ENCODE assay signal across 14 cellular contexts in the genomic region with DNA sequence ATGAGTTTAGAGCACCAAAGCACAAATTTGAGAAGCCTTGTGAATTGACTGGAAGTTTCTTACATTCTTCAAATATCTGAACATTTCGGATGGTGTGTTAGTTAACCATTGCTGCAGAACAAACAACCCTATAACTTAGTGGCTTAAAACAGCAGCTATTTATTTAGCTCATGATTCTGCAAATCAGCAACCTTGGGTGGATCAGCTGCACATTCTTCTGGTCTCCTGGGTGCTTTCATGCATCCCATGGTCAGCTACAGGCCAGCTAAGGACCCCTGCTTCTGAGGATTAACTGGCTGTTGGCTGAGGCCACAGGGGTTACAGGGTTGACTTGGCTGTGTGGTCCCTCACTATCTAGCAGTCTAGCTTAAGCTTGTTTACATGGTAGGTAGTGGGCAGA.
DNase-seq lines count a peak whose midpoint lies in the region; ATAC-seq, FAIRE-seq and TF ChIP-seq lines count a peak whose summit lies in the region.
"Had no signal": no experiment of that assay in that cellular context is flagged by ENCODE, and none has a peak within 500 bp of the region (broad histone marks: within the 10 kb centered on the region; RNA-seq: fewer than 3 reads in every experiment).

No MANE protein-coding gene starts in this region.

- peaks cover 28% of the 10 kb centered on the region for H3F3A ChIP-seq in smooth muscle cell (ENCODE audit: low read depth)

- no peak overlapping the region for H2BK15ac ChIP-seq in H1 (ENCODE audit: low read length)

- H3K23me2 ChIP-seq in H1 (ENCODE audit: low read depth, low read length) = no peaks in the 10 kb centered on the region

- peaks cover 0 to 2% (median 0%) of the 10 kb centered on the region in 4 experiments; a peak in 1 of 7 replicates for H3K4me1 ChIP-seq in H1 (replicated peaks in 1 of 4; ENCODE audit: control insufficient read depth in 3 of 4, insufficient read depth in 4 of 4, low read length in 3 of 4)
- peaks cover 44% of the 10 kb centered on the region for H3K4me1 ChIP-seq in mesodermal cell (ENCODE audit: control insufficient read depth, insufficient read depth, low read length, poor library complexity, severe bottlenecking)
- H3K4me1 ChIP-seq in smooth muscle cell (ENCODE audit: low read depth) = peaks cover 34% of the 10 kb centered on the region
- peaks cover 18% of the 10 kb centered on the region for H3K4me1 ChIP-seq in mammary epithelial cell (ENCODE audit: insufficient read depth, low read length)

- H3K27ac ChIP-seq in H1 (ENCODE audit: low read depth, low read length) (no peak overlapping the region), mesodermal cell (ENCODE audit: low read depth, low read length, severe bottlenecking) (peak overlapping the region; percentile 30), smooth muscle cell (ENCODE audit: low read depth) (no peak overlapping the region), mammary epithelial cell (ENCODE audit: insufficient read depth, low read depth, low read length) (no peak overlapping the region)

- WGBS in H1 (ENCODE audit: extremely low coverage in 1 of 2, insufficient coverage in 1 of 2, insufficient read length in 1 of 2, insufficient replicate concordance in 2 of 2, low coverage in 1 of 2, low lambda C conversion rate in 2 of 2, missing lambda C conversion rate in 1 of 2), 2 experiments = 83% methylated on average over 1 of the region's 1 CpG; no CpG with 5 or more reads in 1 of the 2 experiments
- no CpG with 5 or more reads among the region's 1 CpG for WGBS in mesodermal cell (ENCODE audit: insufficient coverage in 2 of 2), 2 experiments
- 50% methylated on average over 1 of the region's 1 CpG for WGBS in smooth muscle cell (ENCODE audit: low lambda C conversion rate)
- 100% methylated on average over 1 of the region's 1 CpG for WGBS in mammary epithelial cell (ENCODE audit: low coverage, missing lambda C conversion rate)

- TF ChIP-seq POLR2A in H1 (IDR thresholded peaks at IDR 0.05; ENCODE audit: control extremely low read depth in 1 of 2, low read depth in 2 of 2, low read length in 2 of 2) = no peak

- dilution Hi-C loops in mammary epithelial cell (cut with HindIII; ENCODE audit: low sequenced_read_pairs) = no loop called here

- H4K91ac ChIP-seq in H1 (replicated peaks; ENCODE audit: insufficient read length, low read length) = no peak overlapping the region

- CTCF ChIA-PET in H1 (lab: Charles Lee; ENCODE audit: partially characterized antibody) = interaction anchor here (0.7 to 1.6 kb wide), 6 partner anchors 9 to 106 kb away, joined by 3 to 5 read pairs (median 4); no protein-coding TSS in a partner anchor
- CTCF ChIA-PET in mammary epithelial cell (lab: Charles Lee; ENCODE audit: low non-redundant PET) = no interaction called here

- H2BK20ac ChIP-seq in H1 (ENCODE audit: low read length) = no peak overlapping the region

- no peak overlapping the region for H2BK120ac ChIP-seq in H1 (replicated peaks; ENCODE audit: low read depth, low read length)

- H3K4me2 ChIP-seq in H1 (ENCODE audit: insufficient read depth in 1 of 2, low read depth in 2 of 2, low read length in 2 of 2) (no peak overlapping the region), smooth muscle cell (peak overlapping the region; percentile 8), mammary epithelial cell (ENCODE audit: insufficient read depth, low read depth, low read length) (no peak overlapping the region)

- FAIRE-seq in H1 (lab: Jason Lieb, UNC) = no peak

- no peak overlapping the region for H2AK5ac ChIP-seq in H1 (ENCODE audit: low read depth, low read length)

- no peak overlapping the region for H3K56ac ChIP-seq in H1 (replicated peaks; ENCODE audit: insufficient read length, low read depth, low read length)

- H4K5ac ChIP-seq in H1 (ENCODE audit: insufficient read length, low read depth, low read length) = no peak overlapping the region

- H3K14ac ChIP-seq in H1 (ENCODE audit: insufficient read length) = no peak overlapping the region

- H3K4me3 ChIP-seq in H1 (ENCODE audit: extremely low read depth in 1 of 4, insufficient read depth in 2 of 4, low read depth in 3 of 4, low read length in 4 of 4) (no peak overlapping the region), mesodermal cell (ENCODE audit: extremely low read depth, insufficient read depth, low read length, poor library complexity, severe bottlenecking) (no peak overlapping the region), smooth muscle cell (no peak overlapping the region), mammary epithelial cell (replicated peaks in 1 of 3; ENCODE audit: insufficient read depth in 1 of 3, low read depth in 2 of 3, low read length in 3 of 3) (no peak overlapping the region)
- H3K4me3 ChIP-seq: MG63 had no signal

- no peaks in the 10 kb centered on the region for H3K36me3 ChIP-seq in H1 (ENCODE audit: control insufficient read depth in 2 of 4, insufficient read depth in 4 of 4, low read length in 3 of 4)
- H3K36me3 ChIP-seq in mesodermal cell (ENCODE audit: control insufficient read depth, insufficient read depth, low read length) = no peaks in the 10 kb centered on the region
- no peaks in the 10 kb centered on the region for H3K36me3 ChIP-seq in smooth muscle cell (ENCODE audit: low read depth)
- no peaks in the 10 kb centered on the region for H3K36me3 ChIP-seq in mammary epithelial cell (ENCODE audit: insufficient read depth, low read length)
- H3K36me3 ChIP-seq: MG63 had no signal

- no peak overlapping the region for H3K4ac ChIP-seq in H1 (replicated peaks; ENCODE audit: insufficient read length, low read depth, low read length)

- H3K9me3 ChIP-seq in H1 (ENCODE audit: insufficient read depth in 2 of 2, low read depth in 1 of 2, low read length in 1 of 2) (no peaks in the 10 kb centered on the region), mesodermal cell (ENCODE audit: control insufficient read depth, low read length) (no peaks in the 10 kb centered on the region), smooth muscle cell (replicated peaks; ENCODE audit: low read depth) (no peaks in the 10 kb centered on the region), mammary epithelial cell (replicated peaks; ENCODE audit: insufficient read depth, low read length) (no peaks in the 10 kb centered on the region)
- H3K9me3 ChIP-seq: MG63 had no signal

- H2BK5ac ChIP-seq in H1 (ENCODE audit: low read depth, low read length) = no peak overlapping the region

- TF ChIP-seq EP300 in H1 (IDR thresholded peaks at IDR 0.05; ENCODE audit: borderline replicate concordance in 1 of 2, low read depth in 2 of 2, low read length in 2 of 2) = no peak

- H4K20me1 ChIP-seq in H1 (replicated peaks in 1 of 2; ENCODE audit: control insufficient read depth in 1 of 2, insufficient read depth in 2 of 2, low read length in 2 of 2) (no peaks in the 10 kb centered on the region), smooth muscle cell (ENCODE audit: low read depth) (no peaks in the 10 kb centered on the region), mammary epithelial cell (ENCODE audit: insufficient read depth, low read length) (no peaks in the 10 kb centered on the region)

- H3K79me1 ChIP-seq in H1 (ENCODE audit: low read depth, low read length) = no peaks in the 10 kb centered on the region

- peak overlapping the region; percentile 45; the same call in 1 of the 2 replicates for H4K8ac ChIP-seq in H1 (ENCODE audit: extremely low read depth, insufficient read depth, low read length)

- H2BK12ac ChIP-seq in H1 (ENCODE audit: low read depth, low read length) = no peak overlapping the region

- no TSS peak for BruUV-seq in mammary epithelial cell (replicated peaks; lab: Mats Ljungman, UMichigan)

- no peak overlapping the region for H3K23ac ChIP-seq in H1 (ENCODE audit: insufficient read length)

- intact Hi-C loops in mammary epithelial cell (cut with micrococcal nuclease) = no loop called here

- peak; percentile 47 for DNase-seq in HK-2 (ENCODE audit: unreplicated experiment)
- DNase-seq in H1 (ENCODE audit: low read depth in 1 of 2, low spot score in 2 of 2) = no peak
- no peak for DNase-seq in smooth muscle cell (lab: John Stamatoyannopoulos, UW; ENCODE audit: unreplicated experiment)
- no peak for DNase-seq in mammary epithelial cell
- no peak for DNase-seq in T-helper 2 cell
- DNase-seq in NCI-H1417 (lab: John Stamatoyannopoulos, UW) = no peak
- DNase-seq: C1 segment of cervical spinal cord, MG63, NCI-H1092 treated with DMSO at 0.1 percent for 48 hours, NCI-H1694 treated with DMSO at 0.1 percent for 48 hours, NCI-H446, PC-3 had no signal

- ATAC-seq in GM21825 (IDR thresholded peaks at IDR 0.05; ENCODE audit: unreplicated experiment) = no peak
- ATAC-seq: PC-3 had no signal

- no peak for TF ChIP-seq RAD21 in H1 (IDR thresholded peaks at IDR 0.05 in 1 of 2, conservative IDR thresholded peaks at IDR 0.05 in 1 of 2; ENCODE audit: low read depth in 2 of 2, low read length in 2 of 2)

- POLR2A ChIA-PET in H1 (lab: Charles Lee; ENCODE audit: partially characterized antibody) = interaction anchor here (1.3 kb wide), 1 partner anchor 114 kb away, joined by 4 read pairs; the partner anchor contains the start of gene HIF1A

- H2AFZ ChIP-seq in H1 (ENCODE audit: low read length) (no peak overlapping the region), smooth muscle cell (ENCODE audit: low read depth) (no peak overlapping the region), mammary epithelial cell (ENCODE audit: low read depth, low read length) (no peak overlapping the region)

- H3K27me3 ChIP-seq in H1 (replicated peaks in 1 of 4; ENCODE audit: control insufficient read depth in 3 of 4, extremely low read depth in 1 of 4, insufficient read depth in 3 of 4, low read length in 3 of 4) (no peaks in the 10 kb centered on the region), smooth muscle cell (ENCODE audit: low read depth) (no peaks in the 10 kb centered on the region), mammary epithelial cell (ENCODE audit: insufficient read depth, low read length) (no peaks in the 10 kb centered on the region)
- H3K27me3 ChIP-seq: MG63 had no signal

- no peak overlapping the region for H3K18ac ChIP-seq in H1 (ENCODE audit: extremely low read depth, low read length)

- no peaks in the 10 kb centered on the region for H3K79me2 ChIP-seq in H1 (ENCODE audit: control insufficient read depth in 1 of 2, insufficient read depth in 2 of 2, low read length in 2 of 2)
- H3K79me2 ChIP-seq in smooth muscle cell (ENCODE audit: low read depth) = no peaks in the 10 kb centered on the region
- no peaks in the 10 kb centered on the region for H3K79me2 ChIP-seq in mammary epithelial cell (ENCODE audit: insufficient read depth, low read length)

- in situ Hi-C loops in mammary epithelial cell (cut with MboI; ENCODE audit: low sequenced_read_pairs in 2 of 2) = no loop called here

- no peak overlapping the region for H3K9ac ChIP-seq in H1 (replicated peaks in 1 of 4; ENCODE audit: extremely low read depth in 1 of 4, low read depth in 3 of 4, low read length in 3 of 4)
- no peak overlapping the region for H3K9ac ChIP-seq in smooth muscle cell (ENCODE audit: low read depth)
- no peak overlapping the region for H3K9ac ChIP-seq in mammary epithelial cell (ENCODE audit: insufficient read depth, low read length)

- TF ChIP-seq CTCF in H1 (IDR thresholded peaks at IDR 0.05; ENCODE audit: control extremely low read depth in 1 of 3, insufficient read depth in 1 of 3, low read depth in 1 of 3, low read length in 3 of 3) (no peak), smooth muscle cell (IDR thresholded peaks at IDR 0.05; ENCODE audit: borderline replicate concordance, insufficient read depth, poor library complexity, severe bottlenecking) (no peak), mammary epithelial cell (conservative IDR thresholded peaks at IDR 0.05 in 1 of 2, IDR thresholded peaks at IDR 0.05 in 1 of 2; ENCODE audit: extremely low read depth in 1 of 2, insufficient read depth in 1 of 2, low read depth in 1 of 2, low read length in 2 of 2) (no peak)
